In the genomic region with DNA sequence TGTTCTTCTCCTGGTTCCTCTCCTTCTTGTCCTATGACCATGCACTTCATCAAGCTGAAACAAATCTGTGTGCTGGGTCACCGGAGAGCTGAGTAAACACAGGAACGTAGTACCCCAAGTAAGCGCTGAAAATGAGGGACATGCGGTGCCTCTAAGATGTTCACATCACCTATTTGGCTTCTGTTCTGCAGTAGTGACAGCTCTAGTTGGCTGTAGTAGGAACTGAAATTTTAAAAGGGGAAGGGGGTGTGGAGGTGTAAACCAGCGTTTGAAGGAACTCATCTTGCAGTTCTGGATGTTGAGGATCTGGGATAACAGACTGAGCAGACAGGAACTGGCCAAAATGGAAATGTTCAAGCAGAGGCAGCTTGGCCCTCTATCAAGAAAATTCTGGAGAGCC, we compare ENCODE assay signal across 15 cellular contexts.
"Had no signal": no experiment of that assay in that cellular context is flagged by ENCODE, and none has a peak within 500 bp of the region (broad histone marks: within the 10 kb centered on the region; RNA-seq: fewer than 3 reads in every experiment).

No MANE protein-coding gene starts in this region.

- DNase-seq: activated CD4-positive, alpha-beta memory T cell treated with anti-CD3 and anti-CD28 coated beads, Interleukin-2, amount 10 ng/mL, durations not matched to agents 7 days and 5 days; activated CD4-positive, alpha-beta T cell treated with anti-CD3 and anti-CD28 coated beads for 4 hours; activated effector memory CD4-positive, alpha-beta T cell treated with Interleukin-2 at 50 U/mL for 16 hours; activated T-cell treated with anti-CD3 and anti-CD28 coated beads, Interleukin-2, amount 50 U/mL, for 4 hours; adrenal gland; erythroblast; midbrain; naive B cell; ovary; stomach; testis; upper lobe of left lung had no signal

- ATAC-seq: activated T-cell treated with anti-CD3 and anti-CD28 coated beads, Interleukin-2, amount 50 U/mL, for 4 hours; sciatic nerve; WTC11 had no signal

- FAIRE-seq: islet of Langerhans had no signal
